Comparison of ENCODE assay signal across 22 cellular contexts in the genomic region with DNA sequence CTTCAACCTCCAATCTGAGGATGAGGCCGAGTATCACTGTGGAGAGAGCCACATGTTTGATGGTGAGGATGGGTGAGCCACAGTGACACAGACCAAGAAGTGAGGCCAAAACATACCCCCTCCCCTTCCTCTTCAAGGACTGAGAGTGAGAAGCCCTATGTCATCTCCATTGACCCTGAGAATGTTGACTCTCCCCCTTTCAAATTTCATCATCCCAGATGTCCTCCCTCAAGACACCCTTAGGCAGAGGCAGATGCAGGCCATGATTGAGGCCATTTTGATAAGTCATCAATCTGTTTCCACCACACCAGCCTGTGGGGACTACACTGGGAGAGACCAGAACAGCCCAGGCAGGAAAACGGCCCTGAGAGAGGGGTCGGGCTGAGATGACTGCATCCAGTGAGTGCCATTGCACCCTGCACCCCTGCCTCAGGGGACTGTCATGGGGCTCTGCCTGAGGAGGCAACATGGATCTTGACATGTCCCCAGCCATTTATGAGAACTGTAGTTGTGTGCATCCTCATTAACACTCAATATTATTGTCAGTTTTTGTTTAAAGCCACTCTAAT.
DNase-seq lines count a peak whose midpoint lies in the region; ATAC-seq, FAIRE-seq and TF ChIP-seq lines count a peak whose summit lies in the region.
"Had no signal": no experiment of that assay in that cellular context is flagged by ENCODE, and none has a peak within 500 bp of the region (broad histone marks: within the 10 kb centered on the region; RNA-seq: fewer than 3 reads in every experiment).

No MANE protein-coding gene starts in this region.

- no peaks in the 10 kb centered on the region for H3K9me3 Mint-ChIP-seq in CD8-positive, alpha-beta T cell
- no peaks in the 10 kb centered on the region for H3K9me3 Mint-ChIP-seq in type B pancreatic cell
- no peaks in the 10 kb centered on the region for H3K9me3 Mint-ChIP-seq in stimulated activated naive CD8-positive, alpha-beta T cell treated with anti-CD3 and anti-CD28 coated beads, Interleukin-15, amount 100 ng/mL, for 72 hours

- peak overlapping the region in 1 of 2 experiments; percentile 2; a peak in 1 of 4 replicates for H3K9ac ChIP-seq in K562 (ENCODE audit: insufficient read depth in 1 of 2, low read depth in 2 of 2, low read length in 2 of 2)
- H3K9ac ChIP-seq: SK-N-SH had no signal

- peaks cover 4% of the 10 kb centered on the region for H3K9me1 ChIP-seq in K562 (ENCODE audit: control insufficient read depth, insufficient read depth, low read length)

- peak overlapping the region; percentile 27 for H3K27ac Mint-ChIP-seq in CD8-positive, alpha-beta T cell
- H3K27ac Mint-ChIP-seq in type B pancreatic cell, result no peak overlapping the region
- peak overlapping the region in 1 of 2 donors; percentile 23 for H3K27ac Mint-ChIP-seq in stimulated activated naive CD8-positive, alpha-beta T cell treated with anti-CD3 and anti-CD28 coated beads, Interleukin-15, amount 100 ng/mL, for 72 hours

- no peak overlapping the region for H3K4me3 Mint-ChIP-seq in CD8-positive, alpha-beta T cell
- no peak overlapping the region for H3K4me3 Mint-ChIP-seq in type B pancreatic cell
- no peak overlapping the region for H3K4me3 Mint-ChIP-seq in stimulated activated naive CD8-positive, alpha-beta T cell treated with anti-CD3 and anti-CD28 coated beads, Interleukin-15, amount 100 ng/mL, for 72 hours

- in situ Hi-C loops in K562 (cut with MboI), result no loop called here

- TF ChIP-seq POLR2A in K562 (conservative IDR thresholded peaks at IDR 0.05), result no peak

- CTCF ChIA-PET in CD8-positive, alpha-beta T cell (lab: Charles Lee), result interaction anchor here (0.8 to 9.4 kb wide), 27 partner anchors 11 to 154 kb away, joined by 3 to 149 read pairs (median 6); no protein-coding TSS in a partner anchor
- CTCF ChIA-PET in K562 (lab: Yijun Ruan, JAX; ENCODE audit: low intra/inter-chr PET ratio), result interaction anchor here (1.4 to 14.4 kb wide), 5 partner anchors 10 to 325 kb away, joined by 5 to 251 read pairs (median 6); no protein-coding TSS in a partner anchor

- H3K9me3 ChIP-seq in CD8-positive, alpha-beta T cell (ENCODE audit: low read length), result no peaks in the 10 kb centered on the region
- H3K9me3 ChIP-seq in K562 (replicated peaks; ENCODE audit: control insufficient read depth, insufficient read depth, low read depth, low read length) (no peaks in the 10 kb centered on the region), lung (ENCODE audit: control insufficient read depth in 2 of 2, insufficient read depth in 1 of 2, low read length in 1 of 2) (no peaks in the 10 kb centered on the region)
- H3K9me3 ChIP-seq: SK-N-SH had no signal

- no peaks in the 10 kb centered on the region for H3K27me3 ChIP-seq in CD8-positive, alpha-beta T cell (ENCODE audit: insufficient read depth, low read length)
- H3K27me3 ChIP-seq in K562 (ENCODE audit: control insufficient read depth in 2 of 2, insufficient read depth in 2 of 2, low read length in 2 of 2) (peaks cover 2 to 33% of the 10 kb centered on the region in 2 experiments; a peak in 3 of 5 replicates), lung (ENCODE audit: control insufficient read depth, insufficient read depth) (no peaks in the 10 kb centered on the region)

- no peak overlapping the region for H2AFZ ChIP-seq in K562 (ENCODE audit: low read depth, low read length)

- no peak for TF ChIP-seq EP300 in K562 (IDR thresholded peaks at IDR 0.05; ENCODE audit: low read length)

- BruUV-seq in K562 (replicated peaks; lab: Mats Ljungman, UMichigan), result no TSS peak

- no peak for ATAC-seq in CD8-positive, alpha-beta T cell
- ATAC-seq in K562, result peak; percentile 12
- ATAC-seq in lung (ENCODE audit: insufficient read depth, low FRiP score), result peak; percentile 19
- no peak for ATAC-seq in stimulated activated naive CD8-positive, alpha-beta T cell treated with anti-CD3 and anti-CD28 coated beads, Interleukin-15, amount 100 ng/mL, for 72 hours
- ATAC-seq in HG03521 (IDR thresholded peaks at IDR 0.05; ENCODE audit: unreplicated experiment), result no peak
- ATAC-seq in GM19023 (IDR thresholded peaks at IDR 0.05; ENCODE audit: unreplicated experiment), result no peak
- ATAC-seq: PC-3 had no signal

- no peaks in the 10 kb centered on the region for H3K4me1 ChIP-seq in CD8-positive, alpha-beta T cell (ENCODE audit: insufficient read depth, low read length)
- H3K4me1 ChIP-seq in K562 (replicated peaks in 1 of 2; ENCODE audit: control insufficient read depth in 2 of 2, insufficient read depth in 2 of 2, low read length in 2 of 2) (no peaks in the 10 kb centered on the region), lung (ENCODE audit: control insufficient read depth in 2 of 2, insufficient read depth in 2 of 2, low read length in 2 of 2) (no peaks in the 10 kb centered on the region)

- POLR2A ChIA-PET in CD8-positive, alpha-beta T cell (lab: Charles Lee), result interaction anchor here (0.8 to 1.3 kb wide), 4 partner anchors 9 to 74 kb away, joined by 3 to 8 read pairs (median 4); no protein-coding TSS in a partner anchor
- POLR2A ChIA-PET in K562 (lab: Yijun Ruan, JAX), result interaction anchor here (0.8 to 1.5 kb wide), 8 partner anchors 10 to 135 kb away, joined by 3 to 12 read pairs (median 4); no protein-coding TSS in a partner anchor

- intact Hi-C loops in CD8-positive, alpha-beta T cell (cut with DNase I, micrococcal nuclease), result loop anchor here (2.0 to 5.0 kb wide), 5 partner anchors 45 to 154 kb away; no protein-coding TSS in a partner anchor
- intact Hi-C loops in K562 (cut with micrococcal nuclease), result no loop called here

- H4K20me1 ChIP-seq in K562 (replicated peaks; ENCODE audit: control insufficient read depth, insufficient read depth, low read length), result peaks cover 23% of the 10 kb centered on the region

- FAIRE-seq in K562 (lab: Jason Lieb, UNC), result no peak
- FAIRE-seq: H54 had no signal

- no peak overlapping the region for H3K4me3 ChIP-seq in CD8-positive, alpha-beta T cell (ENCODE audit: low read depth, low read length)
- H3K4me3 ChIP-seq in K562 (no peak overlapping the region), lung (no peak overlapping the region)
- H3K4me3 ChIP-seq: MG63 had no signal

- peaks cover 45% of the 10 kb centered on the region for H3K4me1 Mint-ChIP-seq in CD8-positive, alpha-beta T cell (ENCODE audit: low read depth)
- H3K4me1 Mint-ChIP-seq in type B pancreatic cell (ENCODE audit: unreplicated experiment), result no peaks in the 10 kb centered on the region
- peaks cover 25% of the 10 kb centered on the region for H3K4me1 Mint-ChIP-seq in stimulated activated naive CD8-positive, alpha-beta T cell treated with anti-CD3 and anti-CD28 coated beads, Interleukin-15, amount 100 ng/mL, for 72 hours

- DNase-seq in CD8-positive, alpha-beta T cell, result peak in 1 of 7 experiments; percentile 45
- DNase-seq in K562 (ENCODE audit: extremely low read depth in 1 of 4, low spot score in 3 of 4) (no peak), lung (ENCODE audit: low spot score) (no peak), type B pancreatic cell (ENCODE audit: extremely low spot score, unreplicated experiment) (peak; percentile 18)
- DNase-seq in stimulated activated naive CD8-positive, alpha-beta T cell treated with anti-CD3 and anti-CD28 coated beads, Interleukin-15, amount 100 ng/mL, for 72 hours, result no peak
- DNase-seq: Calu3; DND-41; KG1; MG63; NCI-H1105 treated with DMSO at 0.1 percent for 48 hours; NCI-H146; NCI-H1930; NCI-H446; NCI-H524 treated with DMSO at 0.1 percent for 48 hours; NCI-H774; NK-92 treated with Interleukin-12 subunit alpha and Interleukin-12 subunit beta, amount 100 ng/mL, for 24 hours; PC-3; SK-N-SH had no signal

- H3K27me3 Mint-ChIP-seq in CD8-positive, alpha-beta T cell (ENCODE audit: low read depth), result no peaks in the 10 kb centered on the region
- peaks cover 23% of the 10 kb centered on the region for H3K27me3 Mint-ChIP-seq in type B pancreatic cell
- H3K27me3 Mint-ChIP-seq in stimulated activated naive CD8-positive, alpha-beta T cell treated with anti-CD3 and anti-CD28 coated beads, Interleukin-15, amount 100 ng/mL, for 72 hours, result no peaks in the 10 kb centered on the region

- no peak for TF ChIP-seq CTCF in CD8-positive, alpha-beta T cell (IDR thresholded peaks at IDR 0.05)
- TF ChIP-seq CTCF in K562 (IDR thresholded peaks at IDR 0.05 in 2 of 3, conservative IDR thresholded peaks at IDR 0.05 in 1 of 3; ENCODE audit: insufficient read depth in 2 of 3, low read depth in 1 of 3, low read length in 3 of 3) (no peak), lung (IDR thresholded peaks at IDR 0.05; ENCODE audit: control extremely low read depth, extremely low read depth) (no peak), type B pancreatic cell (conservative IDR thresholded peaks at IDR 0.05) (no peak)

- no peaks in the 10 kb centered on the region for H3K36me3 Mint-ChIP-seq in CD8-positive, alpha-beta T cell
- no peaks in the 10 kb centered on the region for H3K36me3 Mint-ChIP-seq in type B pancreatic cell

- H3K36me3 ChIP-seq in CD8-positive, alpha-beta T cell (ENCODE audit: insufficient read depth, low read length), result no peaks in the 10 kb centered on the region
- H3K36me3 ChIP-seq in K562 (ENCODE audit: control insufficient read depth, insufficient read depth, low read length) (no peaks in the 10 kb centered on the region), lung (ENCODE audit: control insufficient read depth in 2 of 2, insufficient read depth in 2 of 2, low read length in 2 of 2) (no peaks in the 10 kb centered on the region)
- H3K36me3 ChIP-seq: MG63 had no signal

- WGBS in K562 (ENCODE audit: insufficient coverage, low coverage, missing lambda C conversion rate), result 0% methylated on average over 3 of the region's 3 CpGs
- WGBS in lung, 2 donors, result 75 to 81% methylated on average over 3 of the region's 3 CpGs

- H3K79me2 ChIP-seq in K562 (ENCODE audit: control insufficient read depth, insufficient read depth, low read length), result no peaks in the 10 kb centered on the region

- no peak for TF ChIP-seq RAD21 in K562 (CRISPR knock-in tag; conservative IDR thresholded peaks at IDR 0.05 in 1 of 2, IDR thresholded peaks at IDR 0.05 in 1 of 2)

- no peak overlapping the region for H3K27ac ChIP-seq in CD8-positive, alpha-beta T cell (ENCODE audit: low read depth, low read length)
- H3K27ac ChIP-seq in K562 (ENCODE audit: extremely low read depth, low read depth, low read length) (no peak overlapping the region), lung (ENCODE audit: low read depth in 1 of 2, low read length in 1 of 2) (no peak overlapping the region)
- H3K27ac ChIP-seq: C4-2B had no signal

- no peak overlapping the region for H3K4me2 ChIP-seq in K562 (ENCODE audit: insufficient read depth, low read length)
- H3K4me2 ChIP-seq: SK-N-SH had no signal

TF ChIP-seq in K562, 482 proteins besides CTCF, POLR2A, EP300 and RAD21 (continues in another document):
- TF ChIP-seq HDAC3 (IDR thresholded peaks at IDR 0.05; ENCODE audit: borderline replicate concordance, partially characterized antibody) (no peak), CHD4 (IDR thresholded peaks at IDR 0.05; ENCODE audit: insufficient read depth, insufficient replicate concordance, low read depth, low read length, poor library complexity, severe bottlenecking) (no peak)

Comparison
In these comparisons a context has a peak if more than half of its experiments do, and no peak if none do; other contexts are left out.
1. ATAC-seq: peak in K562 (single experiment) and lung (single experiment); none in CD8-positive, alpha-beta T cell (single experiment), stimulated activated naive CD8-positive, alpha-beta T cell treated with anti-CD3 and anti-CD28 coated beads, Interleukin-15, amount 100 ng/mL, for 72 hours (single experiment), HG03521 (single experiment) and GM19023 (single experiment).